Comparison of ENCODE assay signal across 11 cellular contexts in genomic region chr6:38806271-38806670, GRCh38.
A peak's percentile ranks its signal among the peaks of the same experiment; 100 is the strongest.
DNase-seq lines count a peak whose midpoint lies in the region; ATAC-seq lines count a peak whose summit lies in the region.
"Had no signal": no experiment of that assay in that cellular context is flagged by ENCODE, and none has a peak within 500 bp of the region (broad histone marks: within the 10 kb centered on the region; RNA-seq: fewer than 3 reads in every experiment).

No MANE protein-coding gene starts in this region.

- intact Hi-C loops in left colon (cut with DNase I, micrococcal nuclease): no loop called here

- DNase-seq in NCI-H748 (lab: John Stamatoyannopoulos, UW; ENCODE audit: unreplicated experiment): peak; percentile 18
- DNase-seq in NCI-H748 treated with DMSO at 0.1 percent for 48 hours (lab: John Stamatoyannopoulos, UW): no peak
- peak; percentile 28 for DNase-seq in OCI-M1 (lab: John Stamatoyannopoulos, UW)
- DNase-seq in activated effector memory CD4-positive, alpha-beta T cell treated with Interleukin-2 at 50 U/mL for 16 hours: no peak
- no peak for DNase-seq in activated T-cell treated with anti-CD3 and anti-CD28 coated beads for 4 hours
- DNase-seq in left colon: no peak
- DNase-seq: NCI-H1048, Peyer's patch, T1000 had no signal

- peak; percentile 82 for ATAC-seq in HG03280 (IDR thresholded peaks at IDR 0.05; ENCODE audit: unreplicated experiment)
- no peak for ATAC-seq in HG03108 (IDR thresholded peaks at IDR 0.05; ENCODE audit: unreplicated experiment)
- ATAC-seq in left colon: no peak

Comparison
In these comparisons a context has a peak if more than half of its experiments do, and no peak if none do; other contexts are left out.
1. DNase-seq: peak in NCI-H748 (single experiment) and OCI-M1 (single experiment); none in NCI-H748 treated with DMSO at 0.1 percent for 48 hours (single experiment), activated effector memory CD4-positive, alpha-beta T cell treated with Interleukin-2 at 50 U/mL for 16 hours (single experiment), activated T-cell treated with anti-CD3 and anti-CD28 coated beads for 4 hours (single experiment) and left colon (0 of 2).